1 cellular context compared by ENCODE assay signal in genomic region chr9:34379334-34380033, GRCh38.
TF ChIP-seq lines count a peak whose summit lies in the region.

No MANE protein-coding gene starts in this region.

TF ChIP-seq in HepG2, 621 proteins besides CTCF, POLR2A, EP300 and RAD21 (continued from another document and continues in another):
- TF ChIP-seq BCLAF1 (IDR thresholded peaks at IDR 0.05) (no peak), ZNF484 (CRISPR knock-in tag; IDR thresholded peaks at IDR 0.05; ENCODE audit: borderline replicate concordance, low read depth) (no peak), KMT2A (CRISPR knock-in tag; IDR thresholded peaks at IDR 0.05) (no peak), NR2F2 (IDR thresholded peaks at IDR 0.05; ENCODE audit: borderline replicate concordance, low read depth) (no peak), ZNF740 (CRISPR knock-in tag; IDR thresholded peaks at IDR 0.05) (0 out of 2 replicates have a peak, but pooled peaks have one; percentile 36), ZNF674 (CRISPR knock-in tag; IDR thresholded peaks at IDR 0.05; ENCODE audit: low read depth) (no peak), CHD4 (IDR thresholded peaks at IDR 0.05; ENCODE audit: borderline replicate concordance, low read length) (no peak), SOX13 (IDR thresholded peaks at IDR 0.05) (no peak), SOX13 (CRISPR knock-in tag; conservative IDR thresholded peaks at IDR 0.05 in 1 of 2, IDR thresholded peaks at IDR 0.05 in 1 of 2) (no peak), SNAPC2 (CRISPR knock-in tag; IDR thresholded peaks at IDR 0.05) (peak; percentile 72; the same call in 1 of the 2 replicates), ZMYM4 (CRISPR knock-in tag; IDR thresholded peaks at IDR 0.05) (0 out of 2 replicates have a peak, but pooled peaks have one; percentile 29), RNF2 (conservative IDR thresholded peaks at IDR 0.05; ENCODE audit: low read depth) (no peak), ATF4 (CRISPR knock-in tag; IDR thresholded peaks at IDR 0.05) (0 out of 4 replicates have a peak, but pooled peaks of 1 of the 2 experiments have one; percentile 17), BRD4 (CRISPR knock-in tag; IDR thresholded peaks at IDR 0.05) (no peak; the same call in 1 of the 2 replicates), ZNF224 (CRISPR knock-in tag; IDR thresholded peaks at IDR 0.05) (no peak), PATZ1 (CRISPR knock-in tag; IDR thresholded peaks at IDR 0.05) (peak; percentile 49), ARID2 (CRISPR knock-in tag; IDR thresholded peaks at IDR 0.05; ENCODE audit: borderline replicate concordance) (no peak), ZNF274 (CRISPR knock-in tag; IDR thresholded peaks at IDR 0.05) (peak; percentile 10), EED (CRISPR knock-in tag; IDR thresholded peaks at IDR 0.05) (no peak), SCMH1 (CRISPR knock-in tag; IDR thresholded peaks at IDR 0.05; ENCODE audit: borderline replicate concordance) (no peak), FOSL1 (CRISPR knock-in tag; IDR thresholded peaks at IDR 0.05; ENCODE audit: borderline replicate concordance) (no peak), ZNF263 (CRISPR knock-in tag; IDR thresholded peaks at IDR 0.05) (no peak), LRRFIP1 (CRISPR knock-in tag; conservative IDR thresholded peaks at IDR 0.05) (no peak), GABPB1 (CRISPR knock-in tag; IDR thresholded peaks at IDR 0.05) (peak; percentile 29), TP53 (CRISPR knock-in tag; conservative IDR thresholded peaks at IDR 0.05) (no peak), HES4 (CRISPR knock-in tag; IDR thresholded peaks at IDR 0.05; ENCODE audit: borderline replicate concordance) (no peak), ZNF687 (CRISPR knock-in tag; IDR thresholded peaks at IDR 0.05) (no peak), ZFAT (CRISPR knock-in tag; conservative IDR thresholded peaks at IDR 0.05) (no peak), CBX2 (IDR thresholded peaks at IDR 0.05; ENCODE audit: low read depth, low read length) (no peak), CBX2 (CRISPR knock-in tag; IDR thresholded peaks at IDR 0.05; ENCODE audit: low read depth) (no peak), PAWR (CRISPR knock-in tag; IDR thresholded peaks at IDR 0.05; ENCODE audit: borderline replicate concordance) (no peak), POGZ (CRISPR knock-in tag; IDR thresholded peaks at IDR 0.05) (no peak), ZMAT5 (CRISPR knock-in tag; IDR thresholded peaks at IDR 0.05; ENCODE audit: borderline replicate concordance, low read depth) (no peak), NFYB (CRISPR knock-in tag; IDR thresholded peaks at IDR 0.05) (no peak), TFAP4 (IDR thresholded peaks at IDR 0.05; ENCODE audit: borderline replicate concordance, low read depth) (no peak), THAP8 (CRISPR knock-in tag; IDR thresholded peaks at IDR 0.05; ENCODE audit: borderline replicate concordance) (no peak), ZNF878 (CRISPR knock-in tag; IDR thresholded peaks at IDR 0.05) (no peak; the same call in 1 of the 2 replicates)
